9 cellular contexts compared by ENCODE assay signal in the genomic region with DNA sequence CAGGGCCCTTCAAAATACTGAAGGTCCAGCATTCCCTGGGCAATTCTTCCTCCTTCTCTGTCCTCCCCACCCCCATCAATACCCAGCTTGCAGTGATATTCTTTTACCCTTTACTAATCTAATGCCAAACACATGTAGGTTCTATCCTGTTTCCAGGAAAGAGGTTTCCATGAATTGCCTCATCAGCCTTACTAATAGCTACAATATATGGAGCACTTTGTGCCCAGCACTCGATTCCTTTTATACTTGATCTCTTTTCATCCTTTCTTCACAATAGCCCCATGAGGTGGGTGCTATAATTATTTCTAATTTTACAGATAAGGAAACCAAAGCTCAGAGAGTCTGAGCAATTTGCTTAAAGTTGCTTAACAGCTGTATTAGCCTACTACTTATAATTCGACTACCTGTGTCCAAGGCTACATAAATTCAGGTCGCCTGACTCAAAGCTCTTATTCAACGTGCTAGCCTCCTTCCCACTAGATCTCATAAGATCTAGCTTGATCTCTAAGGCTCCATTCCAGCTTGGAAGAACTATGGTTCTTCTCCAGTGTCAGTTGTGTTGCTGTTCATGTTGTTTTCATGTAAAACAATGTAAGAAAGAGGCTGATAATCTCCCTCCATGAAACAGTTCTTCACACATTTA.
DNase-seq lines count a peak whose midpoint lies in the region; ATAC-seq and TF ChIP-seq lines count a peak whose summit lies in the region.
"Had no signal": no experiment of that assay in that cellular context is flagged by ENCODE, and none has a peak within 500 bp of the region (broad histone marks: within the 10 kb centered on the region; RNA-seq: fewer than 3 reads in every experiment).

No MANE protein-coding gene starts in this region.

- H3K4me1 ChIP-seq in muscle layer of duodenum (ENCODE audit: control insufficient read depth in 1 of 2, insufficient read depth in 2 of 2, low read length in 2 of 2), result peaks cover 0 to 7% of the 10 kb centered on the region in 2 donors

- in situ Hi-C loops in brain microvascular endothelial cell (cut with HindIII; ENCODE audit: low pct_ligation_motif_present, low sequenced_read_pairs), result no loop called here

- DNase-seq in DMS53 (lab: John Stamatoyannopoulos, UW) (peak; percentile 47), brain microvascular endothelial cell (no peak), hepatic stellate cell (ENCODE audit: low spot score) (no peak), DMS114 treated with DMSO at 0.1 percent for 48 hours (lab: John Stamatoyannopoulos, UW; ENCODE audit: unreplicated experiment) (no peak)
- DNase-seq: amygdala had no signal

- H3K4me3 ChIP-seq in brain microvascular endothelial cell (ENCODE audit: low read depth, low read length) (no peak overlapping the region), muscle layer of duodenum (ENCODE audit: low read depth in 1 of 2, low read length in 2 of 2) (no peak overlapping the region)

- H3K27ac ChIP-seq in brain microvascular endothelial cell (peak overlapping the region; percentile 91), muscle layer of duodenum (ENCODE audit: low read length) (peak overlapping the region; percentile 45)

- H3K36me3 ChIP-seq in brain microvascular endothelial cell (replicated peaks), result no peaks in the 10 kb centered on the region
- no peaks in the 10 kb centered on the region for H3K36me3 ChIP-seq in muscle layer of duodenum (ENCODE audit: control insufficient read depth in 1 of 2, insufficient read depth in 2 of 2, low read length in 2 of 2)

- H3K27me3 ChIP-seq in brain microvascular endothelial cell (replicated peaks) (no peaks in the 10 kb centered on the region), muscle layer of duodenum (ENCODE audit: low read depth, low read length) (no peaks in the 10 kb centered on the region)

- no peak for TF ChIP-seq CTCF in brain microvascular endothelial cell (IDR thresholded peaks at IDR 0.05; ENCODE audit: low read depth, low read length, missing control alignments)

- ATAC-seq in HG03521 (IDR thresholded peaks at IDR 0.05; ENCODE audit: unreplicated experiment), result peak; percentile 1
- no peak for ATAC-seq in GM18867 (IDR thresholded peaks at IDR 0.05; ENCODE audit: unreplicated experiment)
- ATAC-seq in activated CD4-positive, CD25-positive, alpha-beta regulatory T cell treated with anti-CD3 and anti-CD28 coated beads, Interleukin-2, amount 50 U/mL, for 24 hours, result no peak

- no peaks in the 10 kb centered on the region for H3K9me3 ChIP-seq in muscle layer of duodenum (ENCODE audit: control insufficient read depth in 1 of 2, low read length in 2 of 2)
